In genomic region chr15:66294157-66294931, GRCh38 we compare ENCODE assay signal across 8 cellular contexts. TPM values are rescaled to one million over a fixed set of nuclear protein-coding genes. Genes with fewer than 3 reads are reported as not detected.
A peak's percentile ranks its signal among the peaks of the same experiment; 100 is the strongest.
DNase-seq lines count a peak whose midpoint lies in the region; ATAC-seq, FAIRE-seq and TF ChIP-seq lines count a peak whose summit lies in the region.

No MANE protein-coding gene starts in this region.

- DNase-seq in AG08395 (ENCODE audit: low spot score), result peak; percentile 80
- peak; percentile 24 for DNase-seq in GM12864 (ENCODE audit: low read depth)
- DNase-seq in NOMO-1 (lab: John Stamatoyannopoulos, UW; ENCODE audit: unreplicated experiment in 2 of 2), result peak; percentile 29 to 53
- DNase-seq in ascending aorta (ENCODE audit: low spot score in 2 of 2), result no peak
- peak; percentile 50 for DNase-seq in hepatic stellate cell (ENCODE audit: low spot score)
- DNase-seq in sciatic nerve (ENCODE audit: low spot score), result no peak
- no peak for DNase-seq in D721Med (ENCODE audit: insufficient read length, low spot score)

- H3K4me3 ChIP-seq in GM12864 (ENCODE audit: low read depth, low read length), result peak overlapping the region; percentile 48
- H3K4me3 ChIP-seq in ascending aorta, result peak overlapping the region; percentile 93 to 95

- H3K36me3 ChIP-seq in ascending aorta, result no peaks in the 10 kb centered on the region

- TF ChIP-seq CTCF in GM12864 (IDR thresholded peaks at IDR 0.05; ENCODE audit: low read depth, low read length, missing control alignments), result no peak
- no peak for TF ChIP-seq CTCF in ascending aorta (IDR thresholded peaks at IDR 0.05)
- no peak for TF ChIP-seq CTCF in D721Med (IDR thresholded peaks at IDR 0.05; ENCODE audit: insufficient read depth, missing control alignments)

- intact Hi-C loops in ascending aorta (cut with DNase I) (no loop called here), sciatic nerve (cut with DNase I) (no loop called here)

- H3K4me1 ChIP-seq in ascending aorta, result peaks cover 8 to 19% of the 10 kb centered on the region in 2 donors

- H3K27me3 ChIP-seq in ascending aorta, result no peaks in the 10 kb centered on the region

- H3K9me3 ChIP-seq in ascending aorta, result no peaks in the 10 kb centered on the region

- peak; percentile 31 for ATAC-seq in HG03064 (IDR thresholded peaks at IDR 0.05; ENCODE audit: low read depth, unreplicated experiment)
- peak; percentile 65 for ATAC-seq in sciatic nerve

- peak overlapping the region; percentile 90 to 94 for H3K27ac ChIP-seq in ascending aorta

- FAIRE-seq in D721Med (lab: Jason Lieb, UNC), result no peak

RNA-seq across cellular contexts. Expression of gene DIS3L, which starts 1.0 kb away (rescaled TPM):
- total RNA-seq in ascending aorta (10.3 TPM), sciatic nerve (43.4 TPM)

RNA-seq across cellular contexts. Expression of gene MEGF11, which starts 40.8 kb away (rescaled TPM):
- total RNA-seq in ascending aorta (not detected), sciatic nerve (6.8 TPM)

Comparison
In these comparisons a context has a peak if more than half of its experiments do, and no peak if none do; other contexts are left out.
1. DNase-seq: peak in AG08395 (single experiment), GM12864 (single experiment), NOMO-1 (2 of 2) and hepatic stellate cell (single experiment); none in ascending aorta (0 of 2), sciatic nerve (single experiment) and D721Med (single experiment).